Comparison of ENCODE assay signal across 10 cellular contexts in genomic region chr3:38002940-38003339, GRCh38. TPM values are rescaled to one million over a fixed set of nuclear protein-coding genes. Genes with fewer than 3 reads are reported as not detected.
DNase-seq lines count a peak whose midpoint lies in the region; ATAC-seq and TF ChIP-seq lines count a peak whose summit lies in the region.
"Had no signal": no experiment of that assay in that cellular context is flagged by ENCODE, and none has a peak within 500 bp of the region (broad histone marks: within the 10 kb centered on the region; RNA-seq: fewer than 3 reads in every experiment).

No MANE protein-coding gene starts in this region.

- no peak overlapping the region for H3K4me3 ChIP-seq in heart right ventricle
- no peak overlapping the region for H3K4me3 ChIP-seq in neutrophil (ENCODE audit: low read depth in 1 of 2, low read length in 1 of 2)
- H3K4me3 ChIP-seq in vagina, result no peak overlapping the region

- DNase-seq in heart right ventricle, result no peak
- DNase-seq in Right ventricle myocardium superior, result no peak
- no peak for DNase-seq in caudate nucleus (lab: John Stamatoyannopoulos, UW)
- no peak for DNase-seq in vagina (ENCODE audit: extremely low spot score in 2 of 2)
- DNase-seq in stimulated activated CD4-positive, alpha-beta T cell treated with anti-CD3 and anti-CD28 coated beads, Interleukin-4, amount 100 ng/mL, for 4 hours, result no peak
- DNase-seq in NCI-H2029 treated with DMSO at 0.1 percent for 48 hours (lab: John Stamatoyannopoulos, UW), result no peak
- DNase-seq in stimulated activated CD4-positive, alpha-beta T cell treated with anti-CD3 and anti-CD28 coated beads, Interleukin-15, amount 100 ng/mL, for 24 hours, result no peak
- DNase-seq: COR-L47, NCI-H2029 had no signal

- no peak for TF ChIP-seq CTCF in heart right ventricle (IDR thresholded peaks at IDR 0.05)
- TF ChIP-seq CTCF in neutrophil (IDR thresholded peaks at IDR 0.05), result no peak
- TF ChIP-seq CTCF in vagina (IDR thresholded peaks at IDR 0.05), result no peak

- H3K9me3 ChIP-seq in heart right ventricle (no peaks in the 10 kb centered on the region), neutrophil (no peaks in the 10 kb centered on the region), vagina (no peaks in the 10 kb centered on the region)

- TF ChIP-seq POLR2A in vagina (IDR thresholded peaks at IDR 0.05), result no peak

- ATAC-seq in heart right ventricle (no peak), Right ventricle myocardium superior (ENCODE audit: poor library complexity) (no peak)

- peak overlapping the region in 6 of 10 donors; percentile 15 to 78 (median 49) for H3K27ac ChIP-seq in heart right ventricle
- H3K27ac ChIP-seq in caudate nucleus (ENCODE audit: low read depth, low read length), result peak overlapping the region; percentile 96
- peak overlapping the region; percentile 52 for H3K27ac ChIP-seq in neutrophil
- H3K27ac ChIP-seq in vagina, result peak overlapping the region; percentile 61

- H3K27me3 ChIP-seq in heart right ventricle, result no peaks in the 10 kb centered on the region
- H3K27me3 ChIP-seq in neutrophil, result no peaks in the 10 kb centered on the region
- no peaks in the 10 kb centered on the region for H3K27me3 ChIP-seq in vagina

- WGBS in heart right ventricle, 2 donors, result 82 to 88% methylated on average over 9 of the region's 9 CpGs

- intact Hi-C loops in heart right ventricle (cut with DNase I) (loop anchor here in 5 of 10 donors (2.0 to 10.0 kb wide), 5 partner anchors 146 to 652 kb away; no protein-coding TSS in a partner anchor), Right ventricle myocardium superior (cut with DNase I) (no loop called here), vagina (cut with DNase I) (loop anchor here (10.0 kb wide), 1 partner anchor 148 kb away; no protein-coding TSS in a partner anchor)

- H3K36me3 ChIP-seq in heart right ventricle (peaks cover 0 to 47% (median 4%) of the 10 kb centered on the region in 9 donors), neutrophil (peaks cover 26% of the 10 kb centered on the region), vagina (peaks cover 4 to 19% of the 10 kb centered on the region in 2 donors)

- H3K4me1 ChIP-seq in heart right ventricle (peaks cover 0 to 38% (median 16%) of the 10 kb centered on the region in 9 donors), neutrophil (ENCODE audit: control insufficient read depth in 1 of 2, insufficient read depth in 1 of 2, low read depth in 1 of 2, low read length in 1 of 2) (peaks cover 27 to 29% of the 10 kb centered on the region in 2 experiments), vagina (peaks cover 37% of the 10 kb centered on the region)

RNA-seq across cellular contexts. Expression of gene VILL, which starts 12.4 kb away (rescaled TPM):
- total RNA-seq in heart right ventricle (1 to 10 TPM; 1.2 to 3.7 (median 2.1) TPM), Right ventricle myocardium superior (4.0 TPM), vagina (7.9 TPM)
- 1 to 10 TPM; 4.8 to 6.4 TPM for polyA plus RNA-seq in heart right ventricle

RNA-seq across cellular contexts. Expression of gene PLCD1, which starts 26.5 kb away (rescaled TPM):
- 10 to 100 TPM in 6 of 10 donors, 1 to 10 TPM in 4; 6.3 to 17.7 (median 10.1) TPM for total RNA-seq in heart right ventricle
- polyA plus RNA-seq in heart right ventricle, result 10 to 100 TPM; 13.0 to 20.0 TPM
- total RNA-seq in Right ventricle myocardium superior, result 8.5 TPM
- total RNA-seq in vagina, result 68.5 TPM

RNA-seq across cellular contexts. Expression of gene DLEC1, which starts 36.1 kb away (rescaled TPM):
- under 1 TPM in 6 of 10 donors, not detected in 4; 0.09 to 0.42 (median 0.30) TPM for total RNA-seq in heart right ventricle
- under 1 TPM; 0.13 to 0.66 TPM for polyA plus RNA-seq in heart right ventricle
- total RNA-seq in Right ventricle myocardium superior, result 0.16 TPM
- 0.25 TPM for total RNA-seq in vagina
